Comparison of ENCODE assay signal across 1 cellular context in genomic region chr7:106853250-106853908, GRCh38.
TF ChIP-seq lines count a peak whose summit lies in the region.

No MANE protein-coding gene starts in this region.

TF ChIP-seq in GM23338, 12 proteins besides CTCF, POLR2A, EP300 and RAD21 (continued from another document):
- TF ChIP-seq ZNF462 (CRISPR knock-in tag; IDR thresholded peaks at IDR 0.05) (no peak), NANOG (IDR thresholded peaks at IDR 0.05; ENCODE audit: borderline replicate concordance) (no peak), POLR2AphosphoS5 (IDR thresholded peaks at IDR 0.05; ENCODE audit: low read depth) (no peak), EZH2phosphoT487 (IDR thresholded peaks at IDR 0.05; ENCODE audit: unreplicated experiment) (no peak), EZH2 (IDR thresholded peaks at IDR 0.05; ENCODE audit: low read depth, unreplicated experiment) (no peak), STAT1 (IDR thresholded peaks at IDR 0.05; ENCODE audit: unreplicated experiment) (no peak), CREB1 (CRISPR knock-in tag; IDR thresholded peaks at IDR 0.05; ENCODE audit: low read depth) (no peak), ZNF114 (CRISPR knock-in tag; IDR thresholded peaks at IDR 0.05) (no peak), ZNF331 (CRISPR knock-in tag; IDR thresholded peaks at IDR 0.05; ENCODE audit: low read depth) (no peak)
- TF ChIP-seq, protein P1, sequence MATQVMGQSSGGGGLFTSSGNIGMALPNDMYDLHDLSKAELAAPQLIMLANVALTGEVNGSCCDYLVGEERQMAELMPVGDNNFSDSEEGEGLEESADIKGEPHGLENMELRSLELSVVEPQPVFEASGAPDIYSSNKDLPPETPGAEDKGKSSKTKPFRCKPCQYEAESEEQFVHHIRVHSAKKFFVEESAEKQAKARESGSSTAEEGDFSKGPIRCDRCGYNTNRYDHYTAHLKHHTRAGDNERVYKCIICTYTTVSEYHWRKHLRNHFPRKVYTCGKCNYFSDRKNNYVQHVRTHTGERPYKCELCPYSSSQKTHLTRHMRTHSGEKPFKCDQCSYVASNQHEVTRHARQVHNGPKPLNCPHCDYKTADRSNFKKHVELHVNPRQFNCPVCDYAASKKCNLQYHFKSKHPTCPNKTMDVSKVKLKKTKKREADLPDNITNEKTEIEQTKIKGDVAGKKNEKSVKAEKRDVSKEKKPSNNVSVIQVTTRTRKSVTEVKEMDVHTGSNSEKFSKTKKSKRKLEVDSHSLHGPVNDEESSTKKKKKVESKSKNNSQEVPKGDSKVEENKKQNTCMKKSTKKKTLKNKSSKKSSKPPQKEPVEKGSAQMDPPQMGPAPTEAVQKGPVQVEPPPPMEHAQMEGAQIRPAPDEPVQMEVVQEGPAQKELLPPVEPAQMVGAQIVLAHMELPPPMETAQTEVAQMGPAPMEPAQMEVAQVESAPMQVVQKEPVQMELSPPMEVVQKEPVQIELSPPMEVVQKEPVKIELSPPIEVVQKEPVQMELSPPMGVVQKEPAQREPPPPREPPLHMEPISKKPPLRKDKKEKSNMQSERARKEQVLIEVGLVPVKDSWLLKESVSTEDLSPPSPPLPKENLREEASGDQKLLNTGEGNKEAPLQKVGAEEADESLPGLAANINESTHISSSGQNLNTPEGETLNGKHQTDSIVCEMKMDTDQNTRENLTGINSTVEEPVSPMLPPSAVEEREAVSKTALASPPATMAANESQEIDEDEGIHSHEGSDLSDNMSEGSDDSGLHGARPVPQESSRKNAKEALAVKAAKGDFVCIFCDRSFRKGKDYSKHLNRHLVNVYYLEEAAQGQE (IDR thresholded peaks at IDR 0.05; ENCODE audit: unreplicated experiment) = no peak
- TF ChIP-seq, protein P2, sequence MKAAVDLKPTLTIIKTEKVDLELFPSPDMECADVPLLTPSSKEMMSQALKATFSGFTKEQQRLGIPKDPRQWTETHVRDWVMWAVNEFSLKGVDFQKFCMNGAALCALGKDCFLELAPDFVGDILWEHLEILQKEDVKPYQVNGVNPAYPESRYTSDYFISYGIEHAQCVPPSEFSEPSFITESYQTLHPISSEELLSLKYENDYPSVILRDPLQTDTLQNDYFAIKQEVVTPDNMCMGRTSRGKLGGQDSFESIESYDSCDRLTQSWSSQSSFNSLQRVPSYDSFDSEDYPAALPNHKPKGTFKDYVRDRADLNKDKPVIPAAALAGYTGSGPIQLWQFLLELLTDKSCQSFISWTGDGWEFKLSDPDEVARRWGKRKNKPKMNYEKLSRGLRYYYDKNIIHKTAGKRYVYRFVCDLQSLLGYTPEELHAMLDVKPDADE (IDR thresholded peaks at IDR 0.05) = no peak
